In genomic region chr9:33473643-33474352, GRCh38 we compare ENCODE assay signal across 8 cellular contexts. TPM values are rescaled to one million over a fixed set of nuclear protein-coding genes. Genes with fewer than 3 reads are reported as not detected.
DNase-seq lines count a peak whose midpoint lies in the region; ATAC-seq, FAIRE-seq and TF ChIP-seq lines count a peak whose summit lies in the region.

NOL6 (minus strand) TSS chr9:33473924; CDS start chr9:33473842, 82 bp downstream.

- H3K79me2 ChIP-seq in OCI-LY3 (ENCODE audit: low read length), result peaks cover 30% of the 10 kb centered on the region

- H3K36me3 ChIP-seq in OCI-LY3 (replicated peaks; ENCODE audit: low read depth, low read length), result peaks cover 23% of the 10 kb centered on the region
- peaks cover 40% of the 10 kb centered on the region for H3K36me3 ChIP-seq in mesodermal cell (ENCODE audit: control insufficient read depth, insufficient read depth, low read length)

- H4K20me1 ChIP-seq in OCI-LY3 (ENCODE audit: insufficient read depth, low read length), result no peaks in the 10 kb centered on the region

- peak within 1 kb of the TSS; percentile 78; the same call in 1 of the 2 replicates for H2AFZ ChIP-seq in OCI-LY3 (ENCODE audit: low read depth, low read length)

- peaks cover 14% of the 10 kb centered on the region for H3K4me1 ChIP-seq in OCI-LY3 (ENCODE audit: low read length)
- H3K4me1 ChIP-seq in mesodermal cell (ENCODE audit: control insufficient read depth, insufficient read depth, low read length, poor library complexity, severe bottlenecking), result peaks cover 16% of the 10 kb centered on the region

- FAIRE-seq in endometrium (lab: Jason Lieb, UNC), result peak; percentile 99

- ATAC-seq in GM21515 (IDR thresholded peaks at IDR 0.05; ENCODE audit: unreplicated experiment), result peak; percentile 97

- H3K4me2 ChIP-seq in OCI-LY3 (ENCODE audit: low read length), result peak within 1 kb of the TSS; percentile 81

- no peaks in the 10 kb centered on the region for H3K9me3 ChIP-seq in OCI-LY3 (ENCODE audit: insufficient read depth, low read length)
- no peaks in the 10 kb centered on the region for H3K9me3 ChIP-seq in mesodermal cell (ENCODE audit: control insufficient read depth, low read length)

- H3K27ac ChIP-seq in OCI-LY3 (ENCODE audit: low read length), result peak within 1 kb of the TSS; percentile 2; the same call in 1 of the 2 replicates
- H3K27ac ChIP-seq in mesodermal cell (ENCODE audit: low read depth, low read length, severe bottlenecking), result peak within 1 kb of the TSS; percentile 67

- no peak for TF ChIP-seq CTCF in OCI-LY3 (IDR thresholded peaks at IDR 0.05; ENCODE audit: low read depth, low read length)

- H3K27me3 ChIP-seq in OCI-LY3 (ENCODE audit: low read depth, low read length), result no peaks in the 10 kb centered on the region

- peak within 1 kb of the TSS; percentile 84 for H3K9ac ChIP-seq in OCI-LY3 (ENCODE audit: low read length)

- H3K4me3 ChIP-seq in OCI-LY3 (ENCODE audit: low read length) (peak within 1 kb of the TSS; percentile 94), mesodermal cell (ENCODE audit: extremely low read depth, insufficient read depth, low read length, poor library complexity, severe bottlenecking) (peak within 1 kb of the TSS; percentile 89)

- peak; percentile 95 for DNase-seq in D341Med (ENCODE audit: low spot score)
- peak; percentile 88 for DNase-seq in HuH-7 (ENCODE audit: low spot score)
- DNase-seq in activated CD8-positive, alpha-beta memory T cell treated with anti-CD3 and anti-CD28 coated beads, Interleukin-2, amount 50 U/mL, for 48 hours, result peak; percentile 95
- DNase-seq in stimulated activated CD8-positive, alpha-beta memory T cell treated with anti-CD3 and anti-CD28 coated beads, Interleukin-15, amount 100 ng/mL, for 4 hours (ENCODE audit: low read depth in 2 of 2), result peak; percentile 93 to 98

- WGBS in mesodermal cell (ENCODE audit: insufficient coverage in 2 of 2), 2 experiments, result 1 to 2% methylated on average over 27 to 30 of the region's 32 CpGs

RNA-seq across cellular contexts. Expression of gene NOL6, which starts in this region (rescaled TPM):
- 21.3 TPM for polyA plus RNA-seq in mesodermal cell (2013, experiment 1 of 2)
- polyA plus RNA-seq in mesodermal cell (2013, experiment 2 of 2), result 18.7 TPM

Comparison
In these comparisons a context has a peak if more than half of its experiments do, and no peak if none do; other contexts are left out.
1. Peak in every context shown above with its lines: DNase-seq, ATAC-seq, H3K4me3 ChIP-seq and H3K27ac ChIP-seq.